In genomic region chr16:79726902-79727301, GRCh38 we compare ENCODE assay signal across 2 cellular contexts.
TF ChIP-seq lines count a peak whose summit lies in the region.

No MANE protein-coding gene starts in this region.

TF ChIP-seq in HepG2, 621 proteins besides CTCF, POLR2A, EP300 and RAD21 (continued from another document):
- TF ChIP-seq HNF4A (CRISPR knock-in tag; IDR thresholded peaks at IDR 0.05) (no peak), MAFF (IDR thresholded peaks at IDR 0.05; ENCODE audit: low read depth, low read length) (peak; percentile 95), DBP (CRISPR knock-in tag; IDR thresholded peaks at IDR 0.05; ENCODE audit: not compliant biosample characterization) (no peak), HNRNPLL (IDR thresholded peaks at IDR 0.05; ENCODE audit: low read depth, low read length, poor library complexity, severe bottlenecking) (no peak), ZIK1 (CRISPR knock-in tag; IDR thresholded peaks at IDR 0.05; ENCODE audit: borderline replicate concordance, low read depth) (no peak), ZNF775 (CRISPR knock-in tag; IDR thresholded peaks at IDR 0.05; ENCODE audit: borderline replicate concordance) (no peak), ASH2L (IDR thresholded peaks at IDR 0.05; ENCODE audit: insufficient read length, low read depth, low read length) (no peak), ZKSCAN1 (IDR thresholded peaks at IDR 0.05; ENCODE audit: low read length) (no peak), ZNF619 (CRISPR knock-in tag; IDR thresholded peaks at IDR 0.05) (no peak), TP53 (CRISPR knock-in tag; conservative IDR thresholded peaks at IDR 0.05) (no peak), PHF21A (CRISPR knock-in tag; IDR thresholded peaks at IDR 0.05) (no peak), MAFK (conservative IDR thresholded peaks at IDR 0.05 in 1 of 2, IDR thresholded peaks at IDR 0.05 in 1 of 2; ENCODE audit: low read length in 2 of 2) (peak; percentile 91 to 97), AHR (CRISPR knock-in tag; IDR thresholded peaks at IDR 0.05) (no peak)
- TF ChIP-seq, protein P1, sequence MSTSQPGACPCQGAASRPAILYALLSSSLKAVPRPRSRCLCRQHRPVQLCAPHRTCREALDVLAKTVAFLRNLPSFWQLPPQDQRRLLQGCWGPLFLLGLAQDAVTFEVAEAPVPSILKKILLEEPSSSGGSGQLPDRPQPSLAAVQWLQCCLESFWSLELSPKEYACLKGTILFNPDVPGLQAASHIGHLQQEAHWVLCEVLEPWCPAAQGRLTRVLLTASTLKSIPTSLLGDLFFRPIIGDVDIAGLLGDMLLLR (CRISPR knock-in tag; IDR thresholded peaks at IDR 0.05), result no peak
- TF ChIP-seq, protein P2, sequence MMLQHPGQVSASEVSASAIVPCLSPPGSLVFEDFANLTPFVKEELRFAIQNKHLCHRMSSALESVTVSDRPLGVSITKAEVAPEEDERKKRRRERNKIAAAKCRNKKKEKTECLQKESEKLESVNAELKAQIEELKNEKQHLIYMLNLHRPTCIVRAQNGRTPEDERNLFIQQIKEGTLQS (CRISPR knock-in tag; IDR thresholded peaks at IDR 0.05), result no peak

TF ChIP-seq in H1, 55 proteins besides CTCF, POLR2A, EP300 and RAD21 (continued from another document):
- no peak for TF ChIP-seq USF2 (IDR thresholded peaks at IDR 0.05; ENCODE audit: low read length)
